12 cellular contexts compared by ENCODE assay signal in genomic region chr1:31523769-31524168, GRCh38. TPM values are rescaled to one million over a fixed set of nuclear protein-coding genes. Genes with fewer than 3 reads are reported as not detected.
DNase-seq lines count a peak whose midpoint lies in the region; ATAC-seq and TF ChIP-seq lines count a peak whose summit lies in the region.
"Had no signal": no experiment of that assay in that cellular context is flagged by ENCODE, and none has a peak within 500 bp of the region (broad histone marks: within the 10 kb centered on the region; RNA-seq: fewer than 3 reads in every experiment).

No MANE protein-coding gene starts in this region.

- H3K79me2 ChIP-seq in mammary epithelial cell (ENCODE audit: insufficient read depth, low read length): no peaks in the 10 kb centered on the region

- DNase-seq in mammary epithelial cell: peak; percentile 30
- DNase-seq in MCF 10A (ENCODE audit: unreplicated experiment): no peak
- DNase-seq in mucosa of descending colon: peak in 2 of 3 donors; percentile 46 to 67
- DNase-seq in ureter (ENCODE audit: low spot score): peak; percentile 59
- no peak for DNase-seq in D341Med (ENCODE audit: low spot score)
- DNase-seq in MG63: no peak
- DNase-seq: activated CD4-positive, alpha-beta T cell treated with anti-CD3 and anti-CD28 coated beads, Interleukin-2, amount 10 ng/mL, durations not matched to agents 24 days and 14 days; MM.1S; NCI-H524 treated with DMSO at 0.1 percent for 48 hours; stimulated activated CD4-positive, alpha-beta T cell treated with anti-CD3 and anti-CD28 coated beads, Interleukin-4, amount 100 ng/mL, for 4 hours had no signal

- peaks cover 5% of the 10 kb centered on the region for H3K36me3 Mint-ChIP-seq in MCF 10A (ENCODE audit: insufficient read depth, unreplicated experiment)
- peaks cover 6% of the 10 kb centered on the region for H3K36me3 Mint-ChIP-seq in dendritic cell treated with granulocyte-macrophage colony-stimulating factor and Interleukin-4, amounts not matched to agents 40 ng/mL and 50 ng/mL, for 4 days (ENCODE audit: low read depth)

- no peaks in the 10 kb centered on the region for H3K27me3 Mint-ChIP-seq in MCF 10A (ENCODE audit: insufficient read depth, unreplicated experiment)
- H3K27me3 Mint-ChIP-seq in dendritic cell treated with granulocyte-macrophage colony-stimulating factor and Interleukin-4, amounts not matched to agents 40 ng/mL and 50 ng/mL, for 4 days: no peaks in the 10 kb centered on the region

- POLR2A ChIA-PET in MCF 10A (lab: Yijun Ruan, JAX): interaction anchor here (0.7 to 1.5 kb wide), 4 partner anchors 8 to 292 kb away, joined by 3 to 4 read pairs (median 4); partner anchors contain the start of gene SPOCD1

- H3K9me3 Mint-ChIP-seq in MCF 10A (ENCODE audit: unreplicated experiment): no peaks in the 10 kb centered on the region
- no peaks in the 10 kb centered on the region for H3K9me3 Mint-ChIP-seq in dendritic cell treated with granulocyte-macrophage colony-stimulating factor and Interleukin-4, amounts not matched to agents 40 ng/mL and 50 ng/mL, for 4 days
- H3K9me3 Mint-ChIP-seq: activated CD4-positive, alpha-beta T cell treated with anti-CD3 and anti-CD28 coated beads, Interleukin-2, amount 10 ng/mL, durations not matched to agents 24 days and 14 days had no signal

- BruUV-seq in mammary epithelial cell (replicated peaks; lab: Mats Ljungman, UMichigan): no TSS peak
- BruUV-seq in MCF 10A (replicated peaks; lab: Mats Ljungman, UMichigan): no TSS peak

- H3K27me3 ChIP-seq in mammary epithelial cell (ENCODE audit: insufficient read depth, low read length) (no peaks in the 10 kb centered on the region), MG63 (no peaks in the 10 kb centered on the region)

- TF ChIP-seq CTCF in mammary epithelial cell (conservative IDR thresholded peaks at IDR 0.05 in 1 of 2, IDR thresholded peaks at IDR 0.05 in 1 of 2; ENCODE audit: extremely low read depth in 1 of 2, insufficient read depth in 1 of 2, low read depth in 1 of 2, low read length in 2 of 2): no peak
- TF ChIP-seq CTCF in MCF 10A (IDR thresholded peaks at IDR 0.05; ENCODE audit: unreplicated experiment): no peak
- no peak for TF ChIP-seq CTCF in mucosa of descending colon (IDR thresholded peaks at IDR 0.05)

- 76% methylated on average over 5 of the region's 5 CpGs for WGBS in mammary epithelial cell (ENCODE audit: low coverage, missing lambda C conversion rate)

- intact Hi-C loops in mammary epithelial cell (cut with micrococcal nuclease): no loop called here
- intact Hi-C loops in MCF 10A (cut with micrococcal nuclease): no loop called here
- intact Hi-C loops in dendritic cell treated with granulocyte-macrophage colony-stimulating factor and Interleukin-4, amounts not matched to agents 40 ng/mL and 50 ng/mL, for 4 days (cut with micrococcal nuclease): loop anchor here (2.0 kb wide), 1 partner anchor 41 kb away; no protein-coding TSS in a partner anchor
- intact Hi-C loops in mucosa of descending colon (cut with DNase I, micrococcal nuclease): no loop called here

- H3K36me3 ChIP-seq in mammary epithelial cell (ENCODE audit: insufficient read depth, low read length) (no peaks in the 10 kb centered on the region), mucosa of descending colon (ENCODE audit: low read depth) (no peaks in the 10 kb centered on the region), MG63 (no peaks in the 10 kb centered on the region)

- no peak overlapping the region for H3K4me3 ChIP-seq in mammary epithelial cell (replicated peaks in 1 of 3; ENCODE audit: insufficient read depth in 1 of 3, low read depth in 2 of 3, low read length in 3 of 3)
- no peak overlapping the region for H3K4me3 ChIP-seq in mucosa of descending colon
- H3K4me3 ChIP-seq in MG63: no peak overlapping the region

- CTCF ChIA-PET in mammary epithelial cell (lab: Charles Lee; ENCODE audit: low non-redundant PET) (no interaction called here), MCF 10A (lab: Yijun Ruan, JAX) (interaction anchor here (1.1 to 1.3 kb wide), 2 partner anchors 8 to 25 kb away, joined by 3 read pairs; no protein-coding TSS in a partner anchor)

- H2AFZ ChIP-seq in mammary epithelial cell (ENCODE audit: low read depth, low read length): no peak overlapping the region

- H3K4me1 ChIP-seq in mammary epithelial cell (ENCODE audit: insufficient read depth, low read length) (peaks cover 13% of the 10 kb centered on the region), mucosa of descending colon (ENCODE audit: low read depth) (no peaks in the 10 kb centered on the region)

- dilution Hi-C loops in mammary epithelial cell (cut with HindIII; ENCODE audit: low sequenced_read_pairs): no loop called here

- peaks cover 18% of the 10 kb centered on the region for H3K4me1 Mint-ChIP-seq in MCF 10A (ENCODE audit: insufficient read depth, unreplicated experiment)
- H3K4me1 Mint-ChIP-seq in dendritic cell treated with granulocyte-macrophage colony-stimulating factor and Interleukin-4, amounts not matched to agents 40 ng/mL and 50 ng/mL, for 4 days (ENCODE audit: low read depth): peaks cover 53% of the 10 kb centered on the region
- H3K4me1 Mint-ChIP-seq: activated CD4-positive, alpha-beta T cell treated with anti-CD3 and anti-CD28 coated beads, Interleukin-2, amount 10 ng/mL, durations not matched to agents 24 days and 14 days had no signal

- H3K4me2 ChIP-seq in mammary epithelial cell (ENCODE audit: insufficient read depth, low read depth, low read length): no peak overlapping the region

- no peaks in the 10 kb centered on the region for H4K20me1 ChIP-seq in mammary epithelial cell (ENCODE audit: insufficient read depth, low read length)

- no peak overlapping the region for H3K27ac Mint-ChIP-seq in MCF 10A (ENCODE audit: low read depth, unreplicated experiment)
- H3K27ac Mint-ChIP-seq in dendritic cell treated with granulocyte-macrophage colony-stimulating factor and Interleukin-4, amounts not matched to agents 40 ng/mL and 50 ng/mL, for 4 days: peak overlapping the region; percentile 95
- H3K27ac Mint-ChIP-seq: activated CD4-positive, alpha-beta T cell treated with anti-CD3 and anti-CD28 coated beads, Interleukin-2, amount 10 ng/mL, durations not matched to agents 24 days and 14 days had no signal

- H3K9ac ChIP-seq in mammary epithelial cell (ENCODE audit: insufficient read depth, low read length): no peak overlapping the region

- no peak overlapping the region for H3K27ac ChIP-seq in mammary epithelial cell (ENCODE audit: insufficient read depth, low read depth, low read length)

- H3K4me3 Mint-ChIP-seq in MCF 10A (ENCODE audit: unreplicated experiment): no peak overlapping the region
- peak overlapping the region; percentile 53 for H3K4me3 Mint-ChIP-seq in dendritic cell treated with granulocyte-macrophage colony-stimulating factor and Interleukin-4, amounts not matched to agents 40 ng/mL and 50 ng/mL, for 4 days
- H3K4me3 Mint-ChIP-seq: activated CD4-positive, alpha-beta T cell treated with anti-CD3 and anti-CD28 coated beads, Interleukin-2, amount 10 ng/mL, durations not matched to agents 24 days and 14 days had no signal

- H3K9me3 ChIP-seq in mammary epithelial cell (replicated peaks; ENCODE audit: insufficient read depth, low read length): no peaks in the 10 kb centered on the region
- no peaks in the 10 kb centered on the region for H3K9me3 ChIP-seq in mucosa of descending colon
- no peaks in the 10 kb centered on the region for H3K9me3 ChIP-seq in MG63

- in situ Hi-C loops in mammary epithelial cell (cut with MboI; ENCODE audit: low sequenced_read_pairs in 2 of 2): no loop called here

- ATAC-seq in mucosa of descending colon (peak; percentile 94), HG02759 (IDR thresholded peaks at IDR 0.05; ENCODE audit: unreplicated experiment) (no peak)

RNA-seq across cellular contexts. Expression of gene TINAGL1, which starts 52.5 kb away (rescaled TPM):
- total RNA-seq in mammary epithelial cell: 100 to 1,000 TPM; 433 to 840 TPM
- 578 TPM for polyA plus RNA-seq in mammary epithelial cell
- 360 TPM for polyA minus RNA-seq in mammary epithelial cell
- total RNA-seq in MCF 10A (2022): 2.7 and 2.9 TPM in 2 replicates
- 100 to 1,000 TPM; 104 to 169 (median 148) TPM for total RNA-seq in mucosa of descending colon
- 218 TPM for total RNA-seq in ureter
- 1.1 TPM in 1 of 2 replicates, not detected in the other for total RNA-seq in MG63 (2014; rRNA removed; shearing (Covaris generic); ENCODE audit: low replicate concordance)
- total RNA-seq: activated CD4-positive, alpha-beta T cell treated with anti-CD3 and anti-CD28 coated beads, Interleukin-2, amount 10 ng/mL, durations not matched to agents 24 days and 14 days had no signal

Comparison
In these comparisons a context has a peak if more than half of its experiments do, and no peak if none do; other contexts are left out.
1. DNase-seq: peak in mammary epithelial cell (single experiment), mucosa of descending colon (2 of 3) and ureter (single experiment); none in MCF 10A (single experiment), D341Med (single experiment) and MG63 (single experiment).
2. RNA of gene TINAGL1, which starts 52.5 kb away (total RNA-seq): 433 to 840 TPM in mammary epithelial cell, 218 TPM in ureter (single experiment) and 104 to 169 TPM in mucosa of descending colon; 2.7 to 2.9 TPM in MCF 10A and 1.1 TPM in MG63; every median in the first group is over 10 times any median in the second.